ENCODE assay signal across 18 cellular contexts in genomic region chr3:185330238-185330637, GRCh38. TPM values are rescaled to one million over a fixed set of nuclear protein-coding genes. Genes with fewer than 3 reads are reported as not detected.
DNase-seq lines count a peak whose midpoint lies in the region; ATAC-seq, FAIRE-seq and TF ChIP-seq lines count a peak whose summit lies in the region.
"Had no signal": no experiment of that assay in that cellular context is flagged by ENCODE, and none has a peak within 500 bp of the region (broad histone marks: within the 10 kb centered on the region; RNA-seq: fewer than 3 reads in every experiment).

No MANE protein-coding gene starts in this region.

- peak overlapping the region in 1 of 2 donors; percentile 81 for H3K9ac ChIP-seq in colonic mucosa (ENCODE audit: low read depth in 2 of 2, low read length in 2 of 2)
- H3K9ac ChIP-seq: parathyroid adenoma had no signal

- FAIRE-seq in A549 (lab: Jason Lieb, UNC) = no peak
- FAIRE-seq: A204.1, endometrium, GM12891 had no signal

- TF ChIP-seq POLR2A in A549 (IDR thresholded peaks at IDR 0.05; ENCODE audit: low read length) (no peak), uterus (IDR thresholded peaks at IDR 0.05) (no peak)

- intact Hi-C loops in colonic mucosa (cut with DNase I) (no loop called here), mucosa of descending colon (cut with DNase I, micrococcal nuclease) (loop anchor here in 1 of 2 donors (5.0 kb wide), 1 partner anchor 1457 kb away; no protein-coding TSS in a partner anchor), uterus (cut with DNase I; ENCODE audit: low total_unique reads) (no loop called here)

- WGBS in A549 (ENCODE audit: missing lambda C conversion rate) = 69% methylated on average over 6 of the region's 6 CpGs

- no peaks in the 10 kb centered on the region for H3K36me3 ChIP-seq in colonic mucosa
- no peaks in the 10 kb centered on the region for H3K36me3 ChIP-seq in mucosa of descending colon (ENCODE audit: low read depth)
- no peaks in the 10 kb centered on the region for H3K36me3 ChIP-seq in uterus
- H3K36me3 ChIP-seq: HAP-1 had no signal

- H3K27ac ChIP-seq in A549 (peak overlapping the region; percentile 78 to 85), colonic mucosa (peak overlapping the region; percentile 81), uterus (no peak overlapping the region)
- H3K27ac ChIP-seq: parathyroid adenoma had no signal

- POLR2A ChIA-PET in A549 (lab: Yijun Ruan, JAX) = no interaction called here

- no peak for ATAC-seq in A549
- peak; percentile 5 for ATAC-seq in mucosa of descending colon
- no peak for ATAC-seq in esophagus mucosa
- ATAC-seq in HG03469 (IDR thresholded peaks at IDR 0.05; ENCODE audit: unreplicated experiment) = no peak
- ATAC-seq: activated naive CD8-positive, alpha-beta T cell treated with anti-CD3 and anti-CD28 coated beads, Interleukin-2, amount 50 U/mL, for 24 hours; T-helper 17 cell had no signal

- H3K4me3 ChIP-seq in A549 (no peak overlapping the region), colonic mucosa (peak overlapping the region; percentile 10), mucosa of descending colon (no peak overlapping the region), uterus (no peak overlapping the region)
- H3K4me3 ChIP-seq: HAP-1 had no signal

- H3K4me2 ChIP-seq in A549 = peak overlapping the region; percentile 88; the same call in 2 of the 3 replicates

- H3K9me3 ChIP-seq in A549 = no peaks in the 10 kb centered on the region
- no peaks in the 10 kb centered on the region for H3K9me3 ChIP-seq in colonic mucosa
- H3K9me3 ChIP-seq in mucosa of descending colon = no peaks in the 10 kb centered on the region
- H3K9me3 ChIP-seq in uterus = no peaks in the 10 kb centered on the region
- H3K9me3 ChIP-seq: HAP-1 had no signal

- CTCF ChIA-PET in A549 (lab: Yijun Ruan, JAX) = no interaction called here

- TF ChIP-seq RAD21 in A549 (conservative IDR thresholded peaks at IDR 0.05 in 1 of 2, IDR thresholded peaks at IDR 0.05 in 1 of 2) = no peak

- DNase-seq in A549 (ENCODE audit: low read depth in 1 of 2, low spot score in 1 of 2) (no peak), NOMO-1 treated with DMSO at 0.1 percent for 48 hours (lab: John Stamatoyannopoulos, UW; ENCODE audit: unreplicated experiment) (peak; percentile 73), colonic mucosa (peak; percentile 30), mucosa of descending colon (peak in 1 of 3 donors; percentile 44), NCI-H524 (lab: John Stamatoyannopoulos, UW) (no peak), uterus (no peak)
- DNase-seq: activated CD4-positive, alpha-beta T cell treated with anti-CD3 and anti-CD28 coated beads for 4 hours; activated naive CD8-positive, alpha-beta T cell treated with anti-CD3 and anti-CD28 coated beads, Interleukin-2, amount 50 U/mL, for 24 hours; activated T-cell treated with anti-CD3 and anti-CD28 coated beads, Interleukin-2, amount 50 U/mL, for 1 hour; NCI-H446; T-helper 17 cell had no signal

- TF ChIP-seq EP300 in A549 (IDR thresholded peaks at IDR 0.05) = no peak

- no peak for TF ChIP-seq CTCF in A549 (IDR thresholded peaks at IDR 0.05)
- TF ChIP-seq CTCF in colonic mucosa (IDR thresholded peaks at IDR 0.05) = no peak
- TF ChIP-seq CTCF in mucosa of descending colon (IDR thresholded peaks at IDR 0.05) = no peak
- no peak for TF ChIP-seq CTCF in uterus (IDR thresholded peaks at IDR 0.05)

- H3K27me3 ChIP-seq in colonic mucosa = no peaks in the 10 kb centered on the region
- H3K27me3 ChIP-seq in uterus = no peaks in the 10 kb centered on the region

- H3K4me1 ChIP-seq in A549 (peaks cover 45% of the 10 kb centered on the region), colonic mucosa (peaks cover 10% of the 10 kb centered on the region), mucosa of descending colon (ENCODE audit: low read depth) (peaks cover 16% of the 10 kb centered on the region), uterus (no peaks in the 10 kb centered on the region)
- H3K4me1 ChIP-seq: parathyroid adenoma had no signal

TF ChIP-seq in A549, 52 proteins besides CTCF, POLR2A, EP300 and RAD21:
- TF ChIP-seq, protein P1, sequence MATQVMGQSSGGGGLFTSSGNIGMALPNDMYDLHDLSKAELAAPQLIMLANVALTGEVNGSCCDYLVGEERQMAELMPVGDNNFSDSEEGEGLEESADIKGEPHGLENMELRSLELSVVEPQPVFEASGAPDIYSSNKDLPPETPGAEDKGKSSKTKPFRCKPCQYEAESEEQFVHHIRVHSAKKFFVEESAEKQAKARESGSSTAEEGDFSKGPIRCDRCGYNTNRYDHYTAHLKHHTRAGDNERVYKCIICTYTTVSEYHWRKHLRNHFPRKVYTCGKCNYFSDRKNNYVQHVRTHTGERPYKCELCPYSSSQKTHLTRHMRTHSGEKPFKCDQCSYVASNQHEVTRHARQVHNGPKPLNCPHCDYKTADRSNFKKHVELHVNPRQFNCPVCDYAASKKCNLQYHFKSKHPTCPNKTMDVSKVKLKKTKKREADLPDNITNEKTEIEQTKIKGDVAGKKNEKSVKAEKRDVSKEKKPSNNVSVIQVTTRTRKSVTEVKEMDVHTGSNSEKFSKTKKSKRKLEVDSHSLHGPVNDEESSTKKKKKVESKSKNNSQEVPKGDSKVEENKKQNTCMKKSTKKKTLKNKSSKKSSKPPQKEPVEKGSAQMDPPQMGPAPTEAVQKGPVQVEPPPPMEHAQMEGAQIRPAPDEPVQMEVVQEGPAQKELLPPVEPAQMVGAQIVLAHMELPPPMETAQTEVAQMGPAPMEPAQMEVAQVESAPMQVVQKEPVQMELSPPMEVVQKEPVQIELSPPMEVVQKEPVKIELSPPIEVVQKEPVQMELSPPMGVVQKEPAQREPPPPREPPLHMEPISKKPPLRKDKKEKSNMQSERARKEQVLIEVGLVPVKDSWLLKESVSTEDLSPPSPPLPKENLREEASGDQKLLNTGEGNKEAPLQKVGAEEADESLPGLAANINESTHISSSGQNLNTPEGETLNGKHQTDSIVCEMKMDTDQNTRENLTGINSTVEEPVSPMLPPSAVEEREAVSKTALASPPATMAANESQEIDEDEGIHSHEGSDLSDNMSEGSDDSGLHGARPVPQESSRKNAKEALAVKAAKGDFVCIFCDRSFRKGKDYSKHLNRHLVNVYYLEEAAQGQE (IDR thresholded peaks at IDR 0.05) = no peak
- TF ChIP-seq POLR2AphosphoS2 (conservative IDR thresholded peaks at IDR 0.05; ENCODE audit: low read length) = no peak
- no peak for TF ChIP-seq GATA3 (IDR thresholded peaks at IDR 0.05; ENCODE audit: borderline replicate concordance)
- TF ChIP-seq ELK1 (IDR thresholded peaks at IDR 0.05; ENCODE audit: low read depth, low read length) = no peak
- no peak for TF ChIP-seq SREBF2 (IDR thresholded peaks at IDR 0.05)
- no peak for TF ChIP-seq HOXB13 (CRISPR knock-in tag; IDR thresholded peaks at IDR 0.05; ENCODE audit: low read depth)
- TF ChIP-seq CBX2 (IDR thresholded peaks at IDR 0.05; ENCODE audit: borderline replicate concordance, low read depth) = no peak

RNA-seq across cellular contexts. Expression of gene MAP3K13, which starts 32.7 kb away (rescaled TPM):
- 19.9 and 23.2 TPM in 2 replicates for polyA plus RNA-seq in A549 (2011; rRNA removed)
- 6.5 and 6.9 TPM in 2 replicates for polyA plus RNA-seq in A549 (2012; cell fraction: cytosol; rRNA removed)
- 1.4 and 2.1 TPM in 2 replicates for polyA plus RNA-seq in A549 (2012; cell fraction: nucleus; rRNA removed)
- 15.8 to 16.3 TPM (median 15.9 TPM) in 3 replicates for polyA plus RNA-seq in A549 (2017; fragmentation: RNase III; extraction: RNeasy Plus Mini Kit Qiagen cat#74134 plus additional on column Dnase treatment)
- 14.9 and 16.2 TPM in 2 replicates for polyA minus RNA-seq in A549 (2011; rRNA and poly(A)+ RNA removed)
- total RNA-seq in colonic mucosa = 10 to 100 TPM; 34.0 to 46.9 TPM
- total RNA-seq in mucosa of descending colon = 10 to 100 TPM; 36.4 to 61.0 (median 45.9) TPM
- 22.0 TPM for total RNA-seq in esophagus mucosa
- 10 to 100 TPM in 3 of 4 donors, 1 to 10 TPM in 1; 8.8 to 47.8 (median 17.2) TPM for total RNA-seq in uterus

Comparison
In these comparisons a context has a peak if more than half of its experiments do, and no peak if none do; other contexts are left out.
1. DNase-seq: peak in NOMO-1 treated with DMSO at 0.1 percent for 48 hours (single experiment) and colonic mucosa (single experiment); none in A549 (0 of 2), NCI-H524 (0 of 2) and uterus (0 of 2).
2. H3K27ac ChIP-seq: peak in A549 (2 of 2) and colonic mucosa (single experiment); none in uterus (0 of 2).